Comparison of ENCODE assay signal across 8 cellular contexts in genomic region chr6:33710296-33711121, GRCh38. TPM values are rescaled to one million over a fixed set of nuclear protein-coding genes. Genes with fewer than 3 reads are reported as not detected.
A peak's percentile ranks its signal among the peaks of the same experiment; 100 is the strongest.
DNase-seq lines count a peak whose midpoint lies in the region; ATAC-seq and TF ChIP-seq lines count a peak whose summit lies in the region.

No MANE protein-coding gene starts in this region.

- peak; percentile 41 for DNase-seq in NCI-H2227 (lab: John Stamatoyannopoulos, UW; ENCODE audit: unreplicated experiment)
- DNase-seq in NCI-H2227 treated with DMSO at 0.1 percent for 48 hours (lab: John Stamatoyannopoulos, UW) = no peak
- no peak for DNase-seq in NT2/D1 (ENCODE audit: low read depth, low spot score)
- no peak for DNase-seq in endodermal cell
- DNase-seq in G401 (ENCODE audit: low spot score) = no peak
- no peak for DNase-seq in NCI-H1436 (lab: John Stamatoyannopoulos, UW)

- H3K27me3 Mint-ChIP-seq in endodermal cell (ENCODE audit: insufficient read depth) = no peaks in the 10 kb centered on the region

- peaks cover 48% of the 10 kb centered on the region for H3K36me3 ChIP-seq in NT2/D1 (ENCODE audit: insufficient read depth, insufficient read length, low read length)
- H3K36me3 ChIP-seq in endodermal cell (ENCODE audit: control insufficient read depth, insufficient read depth, low read length) = peaks cover 43% of the 10 kb centered on the region
- no peaks in the 10 kb centered on the region for H3K36me3 ChIP-seq in parathyroid adenoma (ENCODE audit: control insufficient read depth, insufficient read depth, low read length)

- H3K4me1 ChIP-seq in NT2/D1 (ENCODE audit: insufficient read depth, insufficient read length) = peaks cover 13% of the 10 kb centered on the region
- peaks cover 7% of the 10 kb centered on the region for H3K4me1 ChIP-seq in endodermal cell (ENCODE audit: control insufficient read depth, insufficient read depth, low read length)
- no peaks in the 10 kb centered on the region for H3K4me1 ChIP-seq in parathyroid adenoma

- TF ChIP-seq CTCF in endodermal cell (conservative IDR thresholded peaks at IDR 0.05) (no peak), parathyroid adenoma (IDR thresholded peaks at IDR 0.05) (no peak)

- peak overlapping the region; percentile 79 for H3K4me2 ChIP-seq in parathyroid adenoma (ENCODE audit: low read length)

- H3K9me3 Mint-ChIP-seq in endodermal cell = no peaks in the 10 kb centered on the region

- peak overlapping the region; percentile 99 for H2AFZ ChIP-seq in parathyroid adenoma

- no peaks in the 10 kb centered on the region for H3K9me3 ChIP-seq in NT2/D1 (ENCODE audit: insufficient read depth, low read length)
- no peaks in the 10 kb centered on the region for H3K9me3 ChIP-seq in endodermal cell (ENCODE audit: control insufficient read depth, low read length)
- H3K9me3 ChIP-seq in parathyroid adenoma (ENCODE audit: control insufficient read depth, low read length) = no peaks in the 10 kb centered on the region

- in situ Hi-C loops in G401 (cut with HindIII; ENCODE audit: low sequenced_read_pairs) = no loop called here

- peak overlapping the region; percentile 99 for H3K27ac Mint-ChIP-seq in endodermal cell

- H3K79me2 ChIP-seq in parathyroid adenoma = peaks cover 3% of the 10 kb centered on the region

- WGBS in endodermal cell (ENCODE audit: insufficient coverage in 1 of 2, insufficient read length in 1 of 2), 2 experiments = 86 to 94% methylated on average over 14 to 15 of the region's 15 CpGs

- ATAC-seq in GM18520 (IDR thresholded peaks at IDR 0.05; ENCODE audit: unreplicated experiment) = no peak

- H3K9ac ChIP-seq in NT2/D1 (ENCODE audit: insufficient read length, low read depth) (peak overlapping the region; percentile 51), endodermal cell (ENCODE audit: extremely low read depth, low read length, poor library complexity, severe bottlenecking) (peak overlapping the region; percentile 92), parathyroid adenoma (no peak overlapping the region)

- H3K27me3 ChIP-seq in NT2/D1 (ENCODE audit: insufficient read depth, insufficient read length) (no peaks in the 10 kb centered on the region), endodermal cell (ENCODE audit: control insufficient read depth, insufficient read depth, low read length, poor library complexity, severe bottlenecking) (no peaks in the 10 kb centered on the region), parathyroid adenoma (ENCODE audit: control insufficient read depth, insufficient read depth, low read length) (no peaks in the 10 kb centered on the region)

- H3K27ac ChIP-seq in endodermal cell (ENCODE audit: low read depth, low read length) (no peak overlapping the region), parathyroid adenoma (no peak overlapping the region)

- H3K4me3 Mint-ChIP-seq in endodermal cell = peak overlapping the region; percentile 87

- H3K4me3 ChIP-seq in NT2/D1 (ENCODE audit: insufficient read length, low read depth) (peak overlapping the region; percentile 65), endodermal cell (ENCODE audit: low read length) (peak overlapping the region; percentile 82), parathyroid adenoma (ENCODE audit: low read depth, low read length) (peak overlapping the region; percentile 70)

- peaks cover 43% of the 10 kb centered on the region for H3K36me3 Mint-ChIP-seq in endodermal cell (ENCODE audit: low read depth)

- H3K4me1 Mint-ChIP-seq in endodermal cell = peaks cover 12% of the 10 kb centered on the region

RNA-seq across cellular contexts. Expression of gene UQCC2, which starts 1.0 kb away (rescaled TPM):
- total RNA-seq in endodermal cell = 100 to 1,000 TPM; 120 to 174 TPM
- 170 TPM for polyA plus RNA-seq in endodermal cell (2013, experiment 1 of 2)
- polyA plus RNA-seq in endodermal cell (2013, experiment 2 of 2) = 163 TPM
- 24.9 and 51.4 TPM in 2 replicates for total RNA-seq in G401 (2014; rRNA removed; shearing (Covaris generic))

RNA-seq across cellular contexts. Expression of gene IP6K3, which starts 36.2 kb away (rescaled TPM):
- not detected for total RNA-seq in endodermal cell
- polyA plus RNA-seq in endodermal cell (2013, experiment 1 of 2) = 1.1 TPM
- polyA plus RNA-seq in endodermal cell (2013, experiment 2 of 2) = 2.3 TPM
- total RNA-seq in G401 (2014; rRNA removed; shearing (Covaris generic)) = 42.6 and 51.1 TPM in 2 replicates

Comparison
In these comparisons a context has a peak if more than half of its experiments do, and no peak if none do; other contexts are left out.
1. RNA of gene IP6K3, which starts 36.2 kb away (total RNA-seq): 42.6 to 51.1 TPM in G401; not detected in endodermal cell; every median in the first group is over 10 times any median in the second.
2. Peak in every context shown above with its lines, with median percentiles within 50 percentile points of each other: H3K4me3 ChIP-seq.